ENCODE assay signal across 21 cellular contexts in genomic region chr5:83058718-83059117, GRCh38.
"Had no signal": no experiment of that assay in that cellular context is flagged by ENCODE, and none has a peak within 500 bp of the region (broad histone marks: within the 10 kb centered on the region; RNA-seq: fewer than 3 reads in every experiment).

No MANE protein-coding gene starts in this region.

- ATAC-seq: activated CD8-positive, alpha-beta T cell treated with anti-CD3 and anti-CD28 coated beads, Interleukin-2, amount 10 ng/mL, durations not matched to agents 7 days and 5 days; activated naive CD8-positive, alpha-beta T cell treated with anti-CD3 and anti-CD28 coated beads, Interleukin-2, amount 50 U/mL, for 24 hours; activated T-cell treated with anti-CD3 and anti-CD28 coated beads, Interleukin-2, amount 50 U/mL, for 4 hours; gastroesophageal sphincter; heart right ventricle; naive thymus-derived CD4-positive, alpha-beta T cell; right lobe of liver; stimulated activated effector memory CD8-positive, alpha-beta T cell treated with anti-CD3 and anti-CD28 coated beads, Interleukin-12 subunit alpha, Interleukin-12 subunit beta, amount 100 ng/mL, for 72 hours had no signal

- DNase-seq: activated B cell treated with CpG ODN at 0.5 μM for 24 hours; activated CD4-positive, alpha-beta T cell treated with anti-CD3 and anti-CD28 coated beads for 48 hours; activated CD8-positive, alpha-beta T cell treated with anti-CD3 and anti-CD28 coated beads, Interleukin-2, amount 10 ng/mL, durations not matched to agents 7 days and 5 days; activated naive CD4-positive, alpha-beta T cell treated with anti-CD3 and anti-CD28 coated beads for 36 hours; activated naive CD8-positive, alpha-beta T cell treated with anti-CD3 and anti-CD28 coated beads, Interleukin-2, amount 50 U/mL, for 24 hours; activated T-cell treated with anti-CD3 and anti-CD28 coated beads, Interleukin-2, amount 50 U/mL, for 4 hours; anterior cingulate cortex; brain microvascular endothelial cell; central memory CD4-positive, alpha-beta T cell; heart right ventricle; kidney glomerular epithelial cell; mesenchymal stem cell; naive thymus-derived CD4-positive, alpha-beta T cell; right lobe of liver; stimulated activated CD4-positive, alpha-beta T cell treated with anti-CD3 and anti-CD28 coated beads, Interleukin-4, amount 100 ng/mL, for 24 hours; testis had no signal

- H3K27me3 Mint-ChIP-seq: activated B cell treated with CpG ODN at 0.5 μM for 24 hours; activated naive CD8-positive, alpha-beta T cell treated with anti-CD3 and anti-CD28 coated beads, Interleukin-2, amount 50 U/mL, for 24 hours; naive thymus-derived CD4-positive, alpha-beta T cell; type B pancreatic cell had no signal

- H3K9me3 ChIP-seq: gastroesophageal sphincter, heart right ventricle, neutrophil, right lobe of liver, testis had no signal

- H3K4me3 Mint-ChIP-seq: activated B cell treated with CpG ODN at 0.5 μM for 24 hours; activated CD8-positive, alpha-beta T cell treated with anti-CD3 and anti-CD28 coated beads, Interleukin-2, amount 10 ng/mL, durations not matched to agents 7 days and 5 days; activated naive CD4-positive, alpha-beta T cell treated with anti-CD3 and anti-CD28 coated beads for 36 hours; activated naive CD8-positive, alpha-beta T cell treated with anti-CD3 and anti-CD28 coated beads, Interleukin-2, amount 50 U/mL, for 24 hours; activated T-cell treated with anti-CD3 and anti-CD28 coated beads, Interleukin-2, amount 50 U/mL, for 4 hours; naive thymus-derived CD4-positive, alpha-beta T cell; stimulated activated effector memory CD8-positive, alpha-beta T cell treated with anti-CD3 and anti-CD28 coated beads, Interleukin-12 subunit alpha, Interleukin-12 subunit beta, amount 100 ng/mL, for 72 hours; T-helper 2 cell treated with Interferon-gamma antibody and Interleukin-4, amounts not matched to agents 5 μg/mL and 100 μg/mL, for 36 hours; type B pancreatic cell had no signal

- H3K9me3 Mint-ChIP-seq: activated B cell treated with CpG ODN at 0.5 μM for 24 hours; activated naive CD4-positive, alpha-beta T cell treated with anti-CD3 and anti-CD28 coated beads for 36 hours; activated naive CD8-positive, alpha-beta T cell treated with anti-CD3 and anti-CD28 coated beads, Interleukin-2, amount 50 U/mL, for 24 hours; activated T-cell treated with anti-CD3 and anti-CD28 coated beads, Interleukin-2, amount 50 U/mL, for 4 hours; naive thymus-derived CD4-positive, alpha-beta T cell; stimulated activated effector memory CD8-positive, alpha-beta T cell treated with anti-CD3 and anti-CD28 coated beads, Interleukin-12 subunit alpha, Interleukin-12 subunit beta, amount 100 ng/mL, for 72 hours; T-helper 2 cell treated with Interferon-gamma antibody and Interleukin-4, amounts not matched to agents 5 μg/mL and 100 μg/mL, for 36 hours; type B pancreatic cell had no signal

- H3K27ac Mint-ChIP-seq: activated B cell treated with CpG ODN at 0.5 μM for 24 hours; activated naive CD4-positive, alpha-beta T cell treated with anti-CD3 and anti-CD28 coated beads for 36 hours; T-helper 2 cell treated with Interferon-gamma antibody and Interleukin-4, amounts not matched to agents 5 μg/mL and 100 μg/mL, for 36 hours; type B pancreatic cell had no signal
